1 cellular context compared by ENCODE assay signal in genomic region chrX:47683171-47684145, GRCh38.
TF ChIP-seq lines count a peak whose summit lies in the region.

No MANE protein-coding gene starts in this region.

TF ChIP-seq in K562, 482 proteins besides CTCF, POLR2A, EP300 and RAD21 (continued from another document and continues in another):
- TF ChIP-seq ZNF512 (tag; IDR thresholded peaks at IDR 0.05) (no peak), GABPB2 (CRISPR knock-in tag; conservative IDR thresholded peaks at IDR 0.05) (no peak), DIDO1 (tag; IDR thresholded peaks at IDR 0.05; ENCODE audit: low read depth) (no peak), ZNF212 (CRISPR knock-in tag; IDR thresholded peaks at IDR 0.05) (no peak), TSC22D4 (tag; IDR thresholded peaks at IDR 0.05) (no peak), ZNF124 (CRISPR knock-in tag; IDR thresholded peaks at IDR 0.05) (no peak), CTBP1 (IDR thresholded peaks at IDR 0.05; ENCODE audit: borderline replicate concordance) (peak; percentile 85; the same call in 1 of the 2 replicates), PBX2 (CRISPR knock-in tag; IDR thresholded peaks at IDR 0.05; ENCODE audit: low read depth) (no peak), PBX2 (tag; conservative IDR thresholded peaks at IDR 0.05; ENCODE audit: low read depth) (no peak), HDGF (IDR thresholded peaks at IDR 0.05) (0 out of 2 replicates have a peak, but pooled peaks have one; percentile 49), PHF21A (IDR thresholded peaks at IDR 0.05; ENCODE audit: borderline replicate concordance, low read depth) (no peak), ZNF12 (CRISPR knock-in tag; IDR thresholded peaks at IDR 0.05) (no peak), ZNF609 (CRISPR knock-in tag; IDR thresholded peaks at IDR 0.05; ENCODE audit: borderline replicate concordance) (peak; percentile 89; the same call in 1 of the 2 replicates), LARP7 (IDR thresholded peaks at IDR 0.05) (no peak), GTF2F1 (IDR thresholded peaks at IDR 0.05; ENCODE audit: low read depth, low read length) (no peak), POLR2G (IDR thresholded peaks at IDR 0.05; ENCODE audit: low read depth, low read length) (no peak), FOXJ2 (tag; IDR thresholded peaks at IDR 0.05) (no peak), ZKSCAN8 (CRISPR knock-in tag; IDR thresholded peaks at IDR 0.05) (no peak), EGR1 (conservative IDR thresholded peaks at IDR 0.05) (peak; percentile 59), RFX5 (IDR thresholded peaks at IDR 0.05; ENCODE audit: low read depth, low read length) (no peak; the same call in 1 of the 2 replicates), MTA2 (IDR thresholded peaks at IDR 0.05; ENCODE audit: low read depth) (peak; percentile 97), TAF9B (IDR thresholded peaks at IDR 0.05; ENCODE audit: partially characterized antibody) (peak; percentile 55), ZNF696 (CRISPR knock-in tag; conservative IDR thresholded peaks at IDR 0.05) (no peak), ELF4 (CRISPR knock-in tag; IDR thresholded peaks at IDR 0.05) (no peak), ZFPM2 (CRISPR knock-in tag; IDR thresholded peaks at IDR 0.05) (no peak), FOS (IDR thresholded peaks at IDR 0.05; ENCODE audit: extremely low read depth, insufficient read length) (no peak), HES1 (IDR thresholded peaks at IDR 0.05; ENCODE audit: low read depth) (peak; percentile 81), STAT5B (CRISPR knock-in tag; IDR thresholded peaks at IDR 0.05) (no peak), JUN (IDR thresholded peaks at IDR 0.05; ENCODE audit: borderline replicate concordance, low read depth, low read length) (no peak), JUN (CRISPR knock-in tag; IDR thresholded peaks at IDR 0.05; ENCODE audit: borderline replicate concordance) (no peak), TCF15 (CRISPR knock-in tag; IDR thresholded peaks at IDR 0.05) (no peak), DDX20 (tag; IDR thresholded peaks at IDR 0.05; ENCODE audit: low read depth) (no peak), FOXA3 (CRISPR knock-in tag; conservative IDR thresholded peaks at IDR 0.05 in 1 of 2, IDR thresholded peaks at IDR 0.05 in 1 of 2) (0 out of 4 replicates have a peak, but pooled peaks of 1 of the 2 experiments have one; percentile 13), RNF2 (IDR thresholded peaks at IDR 0.05) (peak; percentile 72; the same call in 1 of the 2 replicates), EHMT2 (IDR thresholded peaks at IDR 0.05) (peak; percentile 29; the same call in 1 of the 2 replicates), BCOR (IDR thresholded peaks at IDR 0.05) (no peak; the same call in none of the 2 replicates), ETV6 (IDR thresholded peaks at IDR 0.05; ENCODE audit: borderline replicate concordance in 1 of 2, low read depth in 2 of 2, low read length in 1 of 2) (0 out of 4 replicates have a peak, but pooled peaks of 1 of the 2 experiments have one; percentile 43), ETV6 (CRISPR knock-in tag; IDR thresholded peaks at IDR 0.05; ENCODE audit: borderline replicate concordance) (no peak), ZFP1 (CRISPR knock-in tag; IDR thresholded peaks at IDR 0.05) (no peak), GATAD2B (IDR thresholded peaks at IDR 0.05; ENCODE audit: borderline replicate concordance) (no peak)
- TF ChIP-seq, protein P1, sequence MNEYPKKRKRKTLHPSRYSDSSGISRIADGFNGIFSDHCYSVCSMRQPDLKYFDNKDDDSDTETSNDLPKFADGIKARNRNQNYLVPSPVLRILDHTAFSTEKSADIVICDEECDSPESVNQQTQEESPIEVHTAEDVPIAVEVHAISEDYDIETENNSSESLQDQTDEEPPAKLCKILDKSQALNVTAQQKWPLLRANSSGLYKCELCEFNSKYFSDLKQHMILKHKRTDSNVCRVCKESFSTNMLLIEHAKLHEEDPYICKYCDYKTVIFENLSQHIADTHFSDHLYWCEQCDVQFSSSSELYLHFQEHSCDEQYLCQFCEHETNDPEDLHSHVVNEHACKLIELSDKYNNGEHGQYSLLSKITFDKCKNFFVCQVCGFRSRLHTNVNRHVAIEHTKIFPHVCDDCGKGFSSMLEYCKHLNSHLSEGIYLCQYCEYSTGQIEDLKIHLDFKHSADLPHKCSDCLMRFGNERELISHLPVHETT (CRISPR knock-in tag; conservative IDR thresholded peaks at IDR 0.05 in 1 of 2, IDR thresholded peaks at IDR 0.05 in 1 of 2): no peak
- TF ChIP-seq, protein P2, sequence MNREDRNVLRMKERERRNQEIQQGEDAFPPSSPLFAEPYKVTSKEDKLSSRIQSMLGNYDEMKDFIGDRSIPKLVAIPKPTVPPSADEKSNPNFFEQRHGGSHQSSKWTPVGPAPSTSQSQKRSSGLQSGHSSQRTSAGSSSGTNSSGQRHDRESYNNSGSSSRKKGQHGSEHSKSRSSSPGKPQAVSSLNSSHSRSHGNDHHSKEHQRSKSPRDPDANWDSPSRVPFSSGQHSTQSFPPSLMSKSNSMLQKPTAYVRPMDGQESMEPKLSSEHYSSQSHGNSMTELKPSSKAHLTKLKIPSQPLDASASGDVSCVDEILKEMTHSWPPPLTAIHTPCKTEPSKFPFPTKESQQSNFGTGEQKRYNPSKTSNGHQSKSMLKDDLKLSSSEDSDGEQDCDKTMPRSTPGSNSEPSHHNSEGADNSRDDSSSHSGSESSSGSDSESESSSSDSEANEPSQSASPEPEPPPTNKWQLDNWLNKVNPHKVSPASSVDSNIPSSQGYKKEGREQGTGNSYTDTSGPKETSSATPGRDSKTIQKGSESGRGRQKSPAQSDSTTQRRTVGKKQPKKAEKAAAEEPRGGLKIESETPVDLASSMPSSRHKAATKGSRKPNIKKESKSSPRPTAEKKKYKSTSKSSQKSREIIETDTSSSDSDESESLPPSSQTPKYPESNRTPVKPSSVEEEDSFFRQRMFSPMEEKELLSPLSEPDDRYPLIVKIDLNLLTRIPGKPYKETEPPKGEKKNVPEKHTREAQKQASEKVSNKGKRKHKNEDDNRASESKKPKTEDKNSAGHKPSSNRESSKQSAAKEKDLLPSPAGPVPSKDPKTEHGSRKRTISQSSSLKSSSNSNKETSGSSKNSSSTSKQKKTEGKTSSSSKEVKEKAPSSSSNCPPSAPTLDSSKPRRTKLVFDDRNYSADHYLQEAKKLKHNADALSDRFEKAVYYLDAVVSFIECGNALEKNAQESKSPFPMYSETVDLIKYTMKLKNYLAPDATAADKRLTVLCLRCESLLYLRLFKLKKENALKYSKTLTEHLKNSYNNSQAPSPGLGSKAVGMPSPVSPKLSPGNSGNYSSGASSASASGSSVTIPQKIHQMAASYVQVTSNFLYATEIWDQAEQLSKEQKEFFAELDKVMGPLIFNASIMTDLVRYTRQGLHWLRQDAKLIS (CRISPR knock-in tag; IDR thresholded peaks at IDR 0.05): no peak
- TF ChIP-seq, protein P3, sequence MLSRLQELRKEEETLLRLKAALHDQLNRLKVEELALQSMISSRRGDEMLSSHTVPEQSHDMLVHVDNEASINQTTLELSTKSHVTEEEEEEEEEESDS (CRISPR knock-in tag; IDR thresholded peaks at IDR 0.05): no peak
- TF ChIP-seq, protein P4, sequence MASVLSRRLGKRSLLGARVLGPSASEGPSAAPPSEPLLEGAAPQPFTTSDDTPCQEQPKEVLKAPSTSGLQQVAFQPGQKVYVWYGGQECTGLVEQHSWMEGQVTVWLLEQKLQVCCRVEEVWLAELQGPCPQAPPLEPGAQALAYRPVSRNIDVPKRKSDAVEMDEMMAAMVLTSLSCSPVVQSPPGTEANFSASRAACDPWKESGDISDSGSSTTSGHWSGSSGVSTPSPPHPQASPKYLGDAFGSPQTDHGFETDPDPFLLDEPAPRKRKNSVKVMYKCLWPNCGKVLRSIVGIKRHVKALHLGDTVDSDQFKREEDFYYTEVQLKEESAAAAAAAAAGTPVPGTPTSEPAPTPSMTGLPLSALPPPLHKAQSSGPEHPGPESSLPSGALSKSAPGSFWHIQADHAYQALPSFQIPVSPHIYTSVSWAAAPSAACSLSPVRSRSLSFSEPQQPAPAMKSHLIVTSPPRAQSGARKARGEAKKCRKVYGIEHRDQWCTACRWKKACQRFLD (CRISPR knock-in tag; IDR thresholded peaks at IDR 0.05): peak; percentile 70; the same call in 1 of the 2 replicates
- TF ChIP-seq, protein P5, sequence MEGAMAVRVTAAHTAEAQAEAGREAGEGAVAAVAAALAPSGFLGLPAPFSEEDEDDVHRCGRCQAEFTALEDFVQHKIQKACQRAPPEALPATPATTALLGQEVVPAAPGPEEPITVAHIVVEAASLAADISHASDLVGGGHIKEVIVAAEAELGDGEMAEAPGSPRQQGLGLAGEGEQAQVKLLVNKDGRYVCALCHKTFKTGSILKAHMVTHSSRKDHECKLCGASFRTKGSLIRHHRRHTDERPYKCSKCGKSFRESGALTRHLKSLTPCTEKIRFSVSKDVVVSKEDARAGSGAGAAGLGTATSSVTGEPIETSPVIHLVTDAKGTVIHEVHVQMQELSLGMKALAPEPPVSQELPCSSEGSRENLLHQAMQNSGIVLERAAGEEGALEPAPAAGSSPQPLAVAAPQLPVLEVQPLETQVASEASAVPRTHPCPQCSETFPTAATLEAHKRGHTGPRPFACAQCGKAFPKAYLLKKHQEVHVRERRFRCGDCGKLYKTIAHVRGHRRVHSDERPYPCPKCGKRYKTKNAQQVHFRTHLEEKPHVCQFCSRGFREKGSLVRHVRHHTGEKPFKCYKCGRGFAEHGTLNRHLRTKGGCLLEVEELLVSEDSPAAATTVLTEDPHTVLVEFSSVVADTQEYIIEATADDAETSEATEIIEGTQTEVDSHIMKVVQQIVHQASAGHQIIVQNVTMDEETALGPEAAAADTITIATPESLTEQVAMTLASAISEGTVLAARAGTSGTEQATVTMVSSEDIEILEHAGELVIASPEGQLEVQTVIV (CRISPR knock-in tag; IDR thresholded peaks at IDR 0.05; ENCODE audit: borderline replicate concordance): no peak
